ENCODE assay signal across 25 cellular contexts in genomic region chr20:24639167-24639548, GRCh38.
"Had no signal": no experiment of that assay in that cellular context is flagged by ENCODE, and none has a peak within 500 bp of the region (broad histone marks: within the 10 kb centered on the region; RNA-seq: fewer than 3 reads in every experiment).

No MANE protein-coding gene starts in this region.

- H3K4me2 ChIP-seq: KMS-11, SK-N-SH had no signal

- H3K27ac ChIP-seq: KMS-11 had no signal

- ATAC-seq: HepG2, K562, T-cell had no signal

- FAIRE-seq: K562, RCC 7860 had no signal

- H3K4me3 Mint-ChIP-seq: IgD-negative memory B cell, T-cell had no signal

- H3K36me3 Mint-ChIP-seq: IgD-negative memory B cell, T-cell had no signal

- DNase-seq: MV-4-11, NCI-H1048, NCI-H1105 treated with DMSO at 0.1 percent for 48 hours, NCI-H1417 treated with DMSO at 0.1 percent for 48 hours, NCI-H146, NCI-H1694 treated with DMSO at 0.1 percent for 48 hours, NCI-H1930, NCI-H2081 treated with DMSO at 0.1 percent for 48 hours, NCI-H2171, NCI-H226, NCI-H446, NCI-H510A, NCI-H524 treated with DMSO at 0.1 percent for 48 hours, NCI-H69, NCI-H774, Right ventricle myocardium superior, SIG-M5, SK-N-SH, SW 1271, T-cell had no signal

- H3K27ac Mint-ChIP-seq: IgD-negative memory B cell, T-cell had no signal

- H3K9ac ChIP-seq: KMS-11, SK-N-SH had no signal

- H3K4me3 ChIP-seq: K562 had no signal

- H3K9me3 ChIP-seq: SK-N-SH had no signal

- H3K4me1 Mint-ChIP-seq: T-cell had no signal
